ENCODE assay signal across 10 cellular contexts in genomic region chr6:134034951-134035822, GRCh38. TPM values are rescaled to one million over a fixed set of nuclear protein-coding genes. Genes with fewer than 3 reads are reported as not detected.
A peak's percentile ranks its signal among the peaks of the same experiment; 100 is the strongest.
DNase-seq lines count a peak whose midpoint lies in the region; ATAC-seq and TF ChIP-seq lines count a peak whose summit lies in the region.
"Had no signal": no experiment of that assay in that cellular context is flagged by ENCODE, and none has a peak within 500 bp of the region (broad histone marks: within the 10 kb centered on the region; RNA-seq: fewer than 3 reads in every experiment).

No MANE protein-coding gene starts in this region.

- ATAC-seq in GM18861 (IDR thresholded peaks at IDR 0.05; ENCODE audit: unreplicated experiment) (peak; percentile 27), HG03159 (IDR thresholded peaks at IDR 0.05; ENCODE audit: unreplicated experiment) (no peak), HG02571 (IDR thresholded peaks at IDR 0.05; ENCODE audit: unreplicated experiment) (no peak)
- ATAC-seq: left lobe of liver had no signal

- no peak overlapping the region for H4K8ac ChIP-seq in trophoblast cell (ENCODE audit: low read depth, low read length)

- H4K91ac ChIP-seq in trophoblast cell (ENCODE audit: low read depth, low read length), result no peak overlapping the region

- 55% methylated on average over 6 of the region's 7 CpGs for WGBS in mammary epithelial cell (ENCODE audit: low coverage, missing lambda C conversion rate)
- 100% methylated on average over 1 of the region's 7 CpGs for WGBS in trophoblast cell (ENCODE audit: extremely low coverage, insufficient coverage, insufficient read length)

- H3K18ac ChIP-seq in trophoblast cell (ENCODE audit: low read length), result no peak overlapping the region

- H3K4me2 ChIP-seq in mammary epithelial cell (ENCODE audit: insufficient read depth, low read depth, low read length) (peak overlapping the region; percentile 81), trophoblast cell (ENCODE audit: low read length) (no peak overlapping the region)

- H3K23ac ChIP-seq in trophoblast cell (ENCODE audit: low read length), result no peak overlapping the region

- no peak overlapping the region for H4K12ac ChIP-seq in trophoblast cell (ENCODE audit: low read depth, low read length)

- H3K4me1 ChIP-seq in mammary epithelial cell (ENCODE audit: insufficient read depth, low read length), result peaks cover 33% of the 10 kb centered on the region
- peaks cover 0 to 9% of the 10 kb centered on the region in 2 experiments for H3K4me1 ChIP-seq in trophoblast cell (ENCODE audit: control insufficient read depth in 1 of 2, insufficient read depth in 2 of 2, low read length in 2 of 2)

- H3K4ac ChIP-seq in trophoblast cell (ENCODE audit: low read depth, low read length), result no peak overlapping the region

- no peaks in the 10 kb centered on the region for H4K20me1 ChIP-seq in mammary epithelial cell (ENCODE audit: insufficient read depth, low read length)

- peak overlapping the region; percentile 92 for H3K9ac ChIP-seq in mammary epithelial cell (ENCODE audit: insufficient read depth, low read length)
- H3K9ac ChIP-seq in trophoblast cell (ENCODE audit: low read length), result no peak overlapping the region

- H3K79me2 ChIP-seq in mammary epithelial cell (ENCODE audit: insufficient read depth, low read length) (no peaks in the 10 kb centered on the region), trophoblast cell (ENCODE audit: control insufficient read depth, insufficient read depth, low read length, poor library complexity) (no peaks in the 10 kb centered on the region)

- no peak overlapping the region for H2BK120ac ChIP-seq in trophoblast cell (ENCODE audit: insufficient read depth, low read length, poor library complexity)

- H3K4me3 ChIP-seq in mammary epithelial cell (replicated peaks in 1 of 3; ENCODE audit: insufficient read depth in 1 of 3, low read depth in 2 of 3, low read length in 3 of 3) (peak overlapping the region in 1 of 3 experiments; percentile 4), trophoblast cell (ENCODE audit: low read depth, low read length) (no peak overlapping the region)

- no peak for TF ChIP-seq CTCF in mammary epithelial cell (conservative IDR thresholded peaks at IDR 0.05 in 1 of 2, IDR thresholded peaks at IDR 0.05 in 1 of 2; ENCODE audit: extremely low read depth in 1 of 2, insufficient read depth in 1 of 2, low read depth in 1 of 2, low read length in 2 of 2)

- H3K27ac ChIP-seq in mammary epithelial cell (ENCODE audit: insufficient read depth, low read depth, low read length), result peak overlapping the region; percentile 99
- H3K27ac ChIP-seq in trophoblast cell (ENCODE audit: low read depth, low read length), result no peak overlapping the region

- dilution Hi-C loops in mammary epithelial cell (cut with HindIII; ENCODE audit: low sequenced_read_pairs), result no loop called here

- TF ChIP-seq EP300 in Ishikawa (IDR thresholded peaks at IDR 0.05; ENCODE audit: borderline replicate concordance), result no peak

- no peak for TF ChIP-seq RAD21 in Ishikawa (IDR thresholded peaks at IDR 0.05; ENCODE audit: low read depth)

- H3K79me1 ChIP-seq in trophoblast cell (ENCODE audit: low read length), result peaks cover 2% of the 10 kb centered on the region

- intact Hi-C loops in mammary epithelial cell (cut with micrococcal nuclease), result no loop called here

- CTCF ChIA-PET in mammary epithelial cell (lab: Charles Lee; ENCODE audit: low non-redundant PET), result no interaction called here

- H2AFZ ChIP-seq in mammary epithelial cell (ENCODE audit: low read depth, low read length) (peak overlapping the region; percentile 79), trophoblast cell (ENCODE audit: insufficient read depth, low read length, poor library complexity) (no peak overlapping the region)

- H2BK5ac ChIP-seq in trophoblast cell (ENCODE audit: low read depth, low read length, poor library complexity), result peak overlapping the region; percentile 14

- no peak overlapping the region for H3K14ac ChIP-seq in trophoblast cell (ENCODE audit: low read length)

- DNase-seq in mammary epithelial cell, result peak; percentile 81
- no peak for DNase-seq in trophoblast cell
- no peak for DNase-seq in DMS79 (lab: John Stamatoyannopoulos, UW)
- DNase-seq in activated T-cell treated with anti-CD3 and anti-CD28 coated beads, Interleukin-2, amount 50 U/mL, for 1 hour, result no peak
- DNase-seq: activated naive CD4-positive, alpha-beta T cell had no signal

- TSS peak; percentile 75 for BruUV-seq in mammary epithelial cell (replicated peaks; lab: Mats Ljungman, UMichigan)

- H2BK12ac ChIP-seq in trophoblast cell (ENCODE audit: low read length), result no peak overlapping the region

- H2AK5ac ChIP-seq in trophoblast cell (ENCODE audit: low read length), result no peak overlapping the region

- no peaks in the 10 kb centered on the region for H3K9me3 ChIP-seq in mammary epithelial cell (replicated peaks; ENCODE audit: insufficient read depth, low read length)
- H3K9me3 ChIP-seq in trophoblast cell (ENCODE audit: insufficient read depth, low read depth, low read length), result no peaks in the 10 kb centered on the region

- in situ Hi-C loops in mammary epithelial cell (cut with MboI; ENCODE audit: low sequenced_read_pairs in 2 of 2), result no loop called here

- H3K27me3 ChIP-seq in mammary epithelial cell (ENCODE audit: insufficient read depth, low read length) (no peaks in the 10 kb centered on the region), trophoblast cell (ENCODE audit: insufficient read depth, low read length) (no peaks in the 10 kb centered on the region)

- no peaks in the 10 kb centered on the region for H3K36me3 ChIP-seq in mammary epithelial cell (ENCODE audit: insufficient read depth, low read length)
- H3K36me3 ChIP-seq in trophoblast cell (ENCODE audit: control insufficient read depth in 1 of 2, insufficient read depth in 2 of 2, low read length in 2 of 2), result no peaks in the 10 kb centered on the region

TF ChIP-seq in Ishikawa, 13 proteins besides CTCF, POLR2A, EP300 and RAD21:
- no peak for TF ChIP-seq ZBTB7A (IDR thresholded peaks at IDR 0.05; ENCODE audit: low read depth)
- TF ChIP-seq TCF12 (IDR thresholded peaks at IDR 0.05; ENCODE audit: low read depth), result 0 out of 2 replicates have a peak, but pooled peaks have one; percentile 14
- TF ChIP-seq MAX (IDR thresholded peaks at IDR 0.05), result no peak; the same call in 1 of the 2 replicates

RNA-seq across cellular contexts. Expression of gene SLC2A12, which starts 17.2 kb away (rescaled TPM):
- total RNA-seq in mammary epithelial cell, result 10 to 100 TPM in 1 of 2 donors, 1 to 10 TPM in 1; 1.4 to 11.5 TPM
- 1.3 TPM for polyA plus RNA-seq in mammary epithelial cell
- polyA minus RNA-seq in mammary epithelial cell, result 1.3 TPM
- 17.4 and 17.5 TPM in 2 replicates for polyA plus RNA-seq in trophoblast cell (2013)
